ENCODE assay signal across 34 cellular contexts in genomic region chr1:160750608-160751007, GRCh38. TPM values are rescaled to one million over a fixed set of nuclear protein-coding genes. Genes with fewer than 3 reads are reported as not detected.
DNase-seq lines count a peak whose midpoint lies in the region; ATAC-seq, FAIRE-seq and TF ChIP-seq lines count a peak whose summit lies in the region.
"Had no signal": no experiment of that assay in that cellular context is flagged by ENCODE, and none has a peak within 500 bp of the region (broad histone marks: within the 10 kb centered on the region; RNA-seq: fewer than 3 reads in every experiment).

No MANE protein-coding gene starts in this region.

- H3K4me3 Mint-ChIP-seq in activated CD4-positive, alpha-beta T cell treated with anti-CD3 and anti-CD28 coated beads, Interleukin-2, amount 10 ng/mL, durations not matched to agents 7 days and 5 days, result no peak overlapping the region
- peak overlapping the region; percentile 9 for H3K4me3 Mint-ChIP-seq in activated naive CD8-positive, alpha-beta T cell treated with anti-CD3 and anti-CD28 coated beads for 36 hours
- peak overlapping the region; percentile 30 for H3K4me3 Mint-ChIP-seq in stimulated activated effector memory CD8-positive, alpha-beta T cell treated with anti-CD3 and anti-CD28 coated beads, Interleukin-12 subunit alpha, Interleukin-12 subunit beta, amount 100 ng/mL, for 72 hours

- no peak for TF ChIP-seq POLR2A in GM12891 (IDR thresholded peaks at IDR 0.05; ENCODE audit: low read depth, low read length)

- peaks cover 65% of the 10 kb centered on the region for H3K4me1 Mint-ChIP-seq in activated CD4-positive, alpha-beta T cell treated with anti-CD3 and anti-CD28 coated beads, Interleukin-2, amount 10 ng/mL, durations not matched to agents 7 days and 5 days
- peaks cover 84% of the 10 kb centered on the region for H3K4me1 Mint-ChIP-seq in activated naive CD8-positive, alpha-beta T cell treated with anti-CD3 and anti-CD28 coated beads for 36 hours
- peaks cover 73% of the 10 kb centered on the region for H3K4me1 Mint-ChIP-seq in stimulated activated effector memory CD8-positive, alpha-beta T cell treated with anti-CD3 and anti-CD28 coated beads, Interleukin-12 subunit alpha, Interleukin-12 subunit beta, amount 100 ng/mL, for 72 hours

- POLR2A ChIA-PET in activated CD4-positive, alpha-beta T cell treated with anti-CD3 and anti-CD28 coated beads, Interleukin-2, amount 10 ng/mL, durations not matched to agents 7 days and 5 days (lab: Charles Lee), result no interaction called here

- CTCF ChIA-PET in activated CD4-positive, alpha-beta T cell treated with anti-CD3 and anti-CD28 coated beads, Interleukin-2, amount 10 ng/mL, durations not matched to agents 7 days and 5 days (lab: Charles Lee), result interaction anchor here (3.4 to 3.6 kb wide), 2 partner anchors 12 to 17 kb away, joined by 13 to 25 read pairs; partner anchors contain the start of gene SLAMF7

- FAIRE-seq in GM12891 (lab: Jason Lieb, UNC), result peak; percentile 75
- FAIRE-seq: A204.1, bronchial epithelial cell, colon, HTR-8/SVneo had no signal

- H3K27me3 Mint-ChIP-seq in activated CD4-positive, alpha-beta T cell treated with anti-CD3 and anti-CD28 coated beads, Interleukin-2, amount 10 ng/mL, durations not matched to agents 7 days and 5 days, result no peaks in the 10 kb centered on the region
- no peaks in the 10 kb centered on the region for H3K27me3 Mint-ChIP-seq in activated naive CD8-positive, alpha-beta T cell treated with anti-CD3 and anti-CD28 coated beads for 36 hours

- no peak for DNase-seq in activated CD4-positive, alpha-beta T cell treated with anti-CD3 and anti-CD28 coated beads, Interleukin-2, amount 10 ng/mL, durations not matched to agents 7 days and 5 days
- DNase-seq in activated CD4-positive, alpha-beta T cell treated with anti-CD3 and anti-CD28 coated beads for 48 hours, result no peak
- DNase-seq in GM12891 (ENCODE audit: insufficient read length, low spot score) (no peak), HuH-7.5 (ENCODE audit: low spot score) (no peak)
- no peak for DNase-seq in activated naive CD8-positive, alpha-beta T cell treated with anti-CD3 and anti-CD28 coated beads for 36 hours
- DNase-seq in stimulated activated effector memory CD8-positive, alpha-beta T cell treated with anti-CD3 and anti-CD28 coated beads, Interleukin-12 subunit alpha, Interleukin-12 subunit beta, amount 100 ng/mL, for 72 hours (ENCODE audit: low spot score in 2 of 2), result no peak
- DNase-seq: activated CD8-positive, alpha-beta memory T cell treated with anti-CD3 and anti-CD28 coated beads for 24 hours; effector CD8-positive, alpha-beta T cell; erythroblast; glutamatergic neuron; HCEC 1CT; islet precursor cell; KG1; left ventricle myocardium inferior; MG63; NCI-H1417; NCI-H2081; NCI-H2227 treated with DMSO at 0.1 percent for 48 hours; NCI-H526 treated with DMSO at 0.1 percent for 48 hours; psoas muscle; SHP77; sigmoid colon; stimulated activated CD4-positive, alpha-beta T cell treated with anti-CD3 and anti-CD28 coated beads, Interleukin-4, amount 100 ng/mL, for 4 hours; stimulated activated naive CD4-positive, alpha-beta T cell treated with Interleukin-2 at 50 U/mL for 16 hours; T-helper 9 cell; uterus had no signal

- H3K27ac Mint-ChIP-seq in activated CD4-positive, alpha-beta T cell treated with anti-CD3 and anti-CD28 coated beads, Interleukin-2, amount 10 ng/mL, durations not matched to agents 7 days and 5 days, result peak overlapping the region; percentile 10
- H3K27ac Mint-ChIP-seq in activated naive CD8-positive, alpha-beta T cell treated with anti-CD3 and anti-CD28 coated beads for 36 hours, result peak overlapping the region; percentile 92
- peak overlapping the region; percentile 84 for H3K27ac Mint-ChIP-seq in stimulated activated effector memory CD8-positive, alpha-beta T cell treated with anti-CD3 and anti-CD28 coated beads, Interleukin-12 subunit alpha, Interleukin-12 subunit beta, amount 100 ng/mL, for 72 hours

- H3K36me3 Mint-ChIP-seq in activated CD4-positive, alpha-beta T cell treated with anti-CD3 and anti-CD28 coated beads, Interleukin-2, amount 10 ng/mL, durations not matched to agents 7 days and 5 days (ENCODE audit: low read depth), result peaks cover 24% of the 10 kb centered on the region
- H3K36me3 Mint-ChIP-seq in activated naive CD8-positive, alpha-beta T cell treated with anti-CD3 and anti-CD28 coated beads for 36 hours, result peaks cover 82% of the 10 kb centered on the region
- H3K36me3 Mint-ChIP-seq in stimulated activated effector memory CD8-positive, alpha-beta T cell treated with anti-CD3 and anti-CD28 coated beads, Interleukin-12 subunit alpha, Interleukin-12 subunit beta, amount 100 ng/mL, for 72 hours, result peaks cover 60% of the 10 kb centered on the region

- no peak for ATAC-seq in stimulated activated effector memory CD8-positive, alpha-beta T cell treated with anti-CD3 and anti-CD28 coated beads, Interleukin-12 subunit alpha, Interleukin-12 subunit beta, amount 100 ng/mL, for 72 hours
- ATAC-seq in HG02623 (IDR thresholded peaks at IDR 0.05; ENCODE audit: unreplicated experiment) (no peak), GM19455 (IDR thresholded peaks at IDR 0.05; ENCODE audit: unreplicated experiment) (no peak)
- ATAC-seq: Panc1, psoas muscle had no signal

- peaks cover 3% of the 10 kb centered on the region for H3K9me3 Mint-ChIP-seq in activated CD4-positive, alpha-beta T cell treated with anti-CD3 and anti-CD28 coated beads, Interleukin-2, amount 10 ng/mL, durations not matched to agents 7 days and 5 days
- H3K9me3 Mint-ChIP-seq in activated naive CD8-positive, alpha-beta T cell treated with anti-CD3 and anti-CD28 coated beads for 36 hours, result peaks cover 5% of the 10 kb centered on the region
- H3K9me3 Mint-ChIP-seq in stimulated activated effector memory CD8-positive, alpha-beta T cell treated with anti-CD3 and anti-CD28 coated beads, Interleukin-12 subunit alpha, Interleukin-12 subunit beta, amount 100 ng/mL, for 72 hours, result no peaks in the 10 kb centered on the region

TF ChIP-seq in GM12891, 5 proteins besides CTCF, POLR2A, EP300 and RAD21:
- TF ChIP-seq TAF1 (IDR thresholded peaks at IDR 0.05; ENCODE audit: low read depth, low read length) (no peak), SPI1 (IDR thresholded peaks at IDR 0.05; ENCODE audit: low read depth, low read length) (no peak), PAX5 (IDR thresholded peaks at IDR 0.05; ENCODE audit: insufficient read depth, low read length, severe bottlenecking) (no peak), POU2F2 (IDR thresholded peaks at IDR 0.05; ENCODE audit: low read depth, low read length) (no peak), POLR2AphosphoS5 (IDR thresholded peaks at IDR 0.05; ENCODE audit: low read depth, low read length) (no peak)
TF ChIP-seq in GM12891: peak in this region for 0.

RNA-seq across cellular contexts. Expression of gene SLAMF7, which starts 11.6 kb away (rescaled TPM):
- total RNA-seq in activated CD4-positive, alpha-beta T cell treated with anti-CD3 and anti-CD28 coated beads, Interleukin-2, amount 10 ng/mL, durations not matched to agents 7 days and 5 days, result 10 to 100 TPM; 12.8 to 13.4 TPM
- 123 TPM for polyA plus RNA-seq in GM12891 (2012; ENCODE audit: low read depth, missing spikeins)
- total RNA-seq in activated naive CD8-positive, alpha-beta T cell treated with anti-CD3 and anti-CD28 coated beads for 36 hours, result 100 to 1,000 TPM; 152 to 162 TPM
- total RNA-seq: myocyte had no signal

RNA-seq across cellular contexts. Expression of gene CD48, which starts 39.0 kb away (rescaled TPM):
- 100 to 1,000 TPM; 294 to 309 TPM for total RNA-seq in activated CD4-positive, alpha-beta T cell treated with anti-CD3 and anti-CD28 coated beads, Interleukin-2, amount 10 ng/mL, durations not matched to agents 7 days and 5 days
- 614 TPM for polyA plus RNA-seq in GM12891 (2012; ENCODE audit: low read depth, missing spikeins)
- total RNA-seq in activated naive CD8-positive, alpha-beta T cell treated with anti-CD3 and anti-CD28 coated beads for 36 hours, result 100 to 1,000 TPM; 376 to 385 TPM
- total RNA-seq: bronchial epithelial cell, myocyte had no signal

RNA-seq across cellular contexts. Expression of gene LY9, which starts 45.4 kb away (rescaled TPM):
- 10 to 100 TPM; 45.9 to 49.0 TPM for total RNA-seq in activated CD4-positive, alpha-beta T cell treated with anti-CD3 and anti-CD28 coated beads, Interleukin-2, amount 10 ng/mL, durations not matched to agents 7 days and 5 days
- 9.2 TPM for polyA plus RNA-seq in GM12891 (2012; ENCODE audit: low read depth, missing spikeins)
- 10 to 100 TPM; 28.3 to 29.0 TPM for total RNA-seq in activated naive CD8-positive, alpha-beta T cell treated with anti-CD3 and anti-CD28 coated beads for 36 hours
- total RNA-seq: left ventricle myocardium inferior, myocyte had no signal

Comparison
In these comparisons a context has a peak if more than half of its experiments do, and no peak if none do; other contexts are left out.
1. H3K27ac Mint-ChIP-seq: peak in every context shown above with its lines; median percentile 92 in activated naive CD8-positive, alpha-beta T cell treated with anti-CD3 and anti-CD28 coated beads for 36 hours; 84 in stimulated activated effector memory CD8-positive, alpha-beta T cell treated with anti-CD3 and anti-CD28 coated beads, Interleukin-12 subunit alpha, Interleukin-12 subunit beta, amount 100 ng/mL, for 72 hours; 10 in activated CD4-positive, alpha-beta T cell treated with anti-CD3 and anti-CD28 coated beads, Interleukin-2, amount 10 ng/mL, durations not matched to agents 7 days and 5 days.
2. RNA of gene SLAMF7, which starts 11.6 kb away (total RNA-seq): 152 to 162 TPM in activated naive CD8-positive, alpha-beta T cell treated with anti-CD3 and anti-CD28 coated beads for 36 hours; 12.8 to 13.4 TPM in activated CD4-positive, alpha-beta T cell treated with anti-CD3 and anti-CD28 coated beads, Interleukin-2, amount 10 ng/mL, durations not matched to agents 7 days and 5 days; every median in the first group is over 10 times any median in the second.